ENCODE assay signal across 10 cellular contexts in genomic region chr12:111758120-111758561, GRCh38. TPM values are rescaled to one million over a fixed set of nuclear protein-coding genes. Genes with fewer than 3 reads are reported as not detected.
DNase-seq lines count a peak whose midpoint lies in the region; ATAC-seq and TF ChIP-seq lines count a peak whose summit lies in the region.
"Had no signal": no experiment of that assay in that cellular context is flagged by ENCODE, and none has a peak within 500 bp of the region (broad histone marks: within the 10 kb centered on the region; RNA-seq: fewer than 3 reads in every experiment).

No MANE protein-coding gene starts in this region.

- peak overlapping the region; percentile 84 for H3K27ac ChIP-seq in C4-2B
- H3K27ac ChIP-seq in HUES64 (ENCODE audit: low read depth, low read length), result 0 out of 2 replicates have a peak overlapping the region, but pooled peaks have one; percentile 21

- H3K4me1 Mint-ChIP-seq in central memory CD8-positive, alpha-beta T cell, result no peaks in the 10 kb centered on the region

- H3K36me3 Mint-ChIP-seq in central memory CD8-positive, alpha-beta T cell (ENCODE audit: insufficient read depth), result peaks cover 8% of the 10 kb centered on the region

- no peaks in the 10 kb centered on the region for H3K27me3 ChIP-seq in HUES64 (ENCODE audit: insufficient read depth, low read length)

- 0 out of 2 replicates have a peak, but pooled peaks cover 3% of the 10 kb centered on the region for H3K36me3 ChIP-seq in HUES64 (ENCODE audit: insufficient read depth, low read length)

- no peak overlapping the region for H3K4me3 Mint-ChIP-seq in central memory CD8-positive, alpha-beta T cell
- H3K4me3 Mint-ChIP-seq: CD8-positive, alpha-beta memory T cell had no signal

- TF ChIP-seq CTCF in C4-2B (conservative IDR thresholded peaks at IDR 0.05), result no peak
- TF ChIP-seq CTCF in foreskin fibroblast (IDR thresholded peaks at IDR 0.05; ENCODE audit: low read depth, low read length), result no peak

- 84% methylated on average over 9 of the region's 9 CpGs for WGBS in HUES64

- no peaks in the 10 kb centered on the region for H3K9me3 Mint-ChIP-seq in central memory CD8-positive, alpha-beta T cell
- H3K9me3 Mint-ChIP-seq: CD8-positive, alpha-beta memory T cell had no signal

- peak overlapping the region; percentile 29 for H3K27ac Mint-ChIP-seq in central memory CD8-positive, alpha-beta T cell (ENCODE audit: low read depth)

- ATAC-seq in central memory CD8-positive, alpha-beta T cell (replicated peaks; ENCODE audit: extremely low read depth, poor library complexity, severe bottlenecking), result no peak
- ATAC-seq in GM21528 (IDR thresholded peaks at IDR 0.05; ENCODE audit: low FRiP score, unreplicated experiment), result no peak

- peaks cover 19% of the 10 kb centered on the region for H3K27me3 Mint-ChIP-seq in central memory CD8-positive, alpha-beta T cell

- H3K4me1 ChIP-seq in HUES64 (ENCODE audit: insufficient read depth, low read length), result peaks cover 8% of the 10 kb centered on the region

- H3K9ac ChIP-seq in HUES64 (ENCODE audit: low read depth, low read length), result no peak overlapping the region

- H3K9me3 ChIP-seq in HUES64 (ENCODE audit: insufficient read depth, low read depth, low read length), result no peaks in the 10 kb centered on the region

- H3K4me3 ChIP-seq in HUES64 (ENCODE audit: low read length) (no peak overlapping the region), foreskin fibroblast (ENCODE audit: low read depth in 1 of 2, low read length in 2 of 2) (no peak overlapping the region)

- DNase-seq in central memory CD8-positive, alpha-beta T cell (ENCODE audit: low spot score in 2 of 2), result no peak
- DNase-seq in myocyte (ENCODE audit: low read depth) (peak; percentile 35), NCI-H1105 (lab: John Stamatoyannopoulos, UW) (no peak), CD1c-positive myeloid dendritic cell (ENCODE audit: extremely low spot score) (no peak), foreskin fibroblast (no peak)
- DNase-seq: activated CD4-positive, alpha-beta T cell treated with anti-CD3 and anti-CD28 coated beads, Interleukin-2, amount 50 U/mL, for 4 hours; CD8-positive, alpha-beta memory T cell had no signal

RNA-seq across cellular contexts. Expression of gene ALDH2, which starts 8.6 kb away (rescaled TPM):
- polyA plus RNA-seq in HUES64 (2013, experiment 1 of 2), result 28.1 TPM
- 30.7 TPM for polyA plus RNA-seq in HUES64 (2013, experiment 2 of 2)
- total RNA-seq in myocyte, result 2.7 and 3.2 TPM in 2 replicates
- polyA plus RNA-seq in myocyte (2012), result 8.4 TPM
